1 cellular context compared by ENCODE assay signal in genomic region chr17:42698736-42699414, GRCh38.
A peak's percentile ranks its signal among the peaks of the same experiment; 100 is the strongest.
TF ChIP-seq lines count a peak whose summit lies in the region.

No MANE protein-coding gene starts in this region.

TF ChIP-seq in K562, 482 proteins besides CTCF, POLR2A, EP300 and RAD21 (continued from another document and continues in another):
- TF ChIP-seq ETV6 (IDR thresholded peaks at IDR 0.05; ENCODE audit: borderline replicate concordance in 1 of 2, low read depth in 2 of 2, low read length in 1 of 2), result peak in 1 of 2 experiments; percentile 88; a peak in 1 of 4 replicates
- no peak for TF ChIP-seq ETV6 (CRISPR knock-in tag; IDR thresholded peaks at IDR 0.05; ENCODE audit: borderline replicate concordance)
- TF ChIP-seq TAF9B (IDR thresholded peaks at IDR 0.05; ENCODE audit: partially characterized antibody), result peak; percentile 87
- no peak for TF ChIP-seq ZNF699 (CRISPR knock-in tag; IDR thresholded peaks at IDR 0.05; ENCODE audit: insufficient replicate concordance)
- TF ChIP-seq MBD2 (IDR thresholded peaks at IDR 0.05; ENCODE audit: borderline replicate concordance, low read depth), result peak; percentile 93
- TF ChIP-seq, protein P1, sequence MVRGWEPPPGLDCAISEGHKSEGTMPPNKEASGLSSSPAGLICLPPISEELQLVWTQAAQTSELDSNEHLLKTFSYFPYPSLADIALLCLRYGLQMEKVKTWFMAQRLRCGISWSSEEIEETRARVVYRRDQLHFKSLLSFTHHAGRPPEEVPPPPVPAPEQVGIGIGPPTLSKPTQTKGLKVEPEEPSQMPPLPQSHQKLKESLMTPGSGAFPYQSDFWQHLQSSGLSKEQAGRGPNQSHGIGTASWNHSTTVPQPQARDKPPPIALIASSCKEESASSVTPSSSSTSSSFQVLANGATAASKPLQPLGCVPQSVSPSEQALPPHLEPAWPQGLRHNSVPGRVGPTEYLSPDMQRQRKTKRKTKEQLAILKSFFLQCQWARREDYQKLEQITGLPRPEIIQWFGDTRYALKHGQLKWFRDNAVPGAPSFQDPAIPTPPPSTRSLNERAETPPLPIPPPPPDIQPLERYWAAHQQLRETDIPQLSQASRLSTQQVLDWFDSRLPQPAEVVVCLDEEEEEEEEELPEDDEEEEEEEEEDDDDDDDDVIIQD (CRISPR knock-in tag; IDR thresholded peaks at IDR 0.05), result no peak
- TF ChIP-seq TEAD2 (tag; IDR thresholded peaks at IDR 0.05), result no peak
- peak; percentile 77 for TF ChIP-seq ZNF740 (CRISPR knock-in tag; IDR thresholded peaks at IDR 0.05)
- peak in 1 of 2 experiments; percentile 83; a peak in 2 of 4 replicates for TF ChIP-seq ZNF740 (tag; IDR thresholded peaks at IDR 0.05)
- TF ChIP-seq, protein P2, sequence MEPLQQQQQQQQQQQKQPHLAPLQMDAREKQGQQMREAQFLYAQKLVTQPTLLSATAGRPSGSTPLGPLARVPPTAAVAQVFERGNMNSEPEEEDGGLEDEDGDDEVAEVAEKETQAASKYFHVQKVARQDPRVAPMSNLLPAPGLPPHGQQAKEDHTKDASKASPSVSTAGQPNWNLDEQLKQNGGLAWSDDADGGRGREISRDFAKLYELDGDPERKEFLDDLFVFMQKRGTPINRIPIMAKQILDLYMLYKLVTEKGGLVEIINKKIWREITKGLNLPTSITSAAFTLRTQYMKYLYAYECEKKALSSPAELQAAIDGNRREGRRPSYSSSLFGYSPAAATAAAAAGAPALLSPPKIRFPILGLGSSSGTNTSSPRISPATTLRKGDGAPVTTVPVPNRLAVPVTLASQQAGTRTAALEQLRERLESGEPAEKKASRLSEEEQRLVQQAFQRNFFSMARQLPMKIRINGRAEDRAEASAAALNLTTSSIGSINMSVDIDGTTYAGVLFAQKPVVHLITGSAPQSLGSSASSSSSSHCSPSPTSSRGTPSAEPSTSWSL (CRISPR knock-in tag; IDR thresholded peaks at IDR 0.05; ENCODE audit: borderline replicate concordance), result no peak
- TF ChIP-seq E2F6 (IDR thresholded peaks at IDR 0.05; ENCODE audit: borderline replicate concordance in 1 of 2, extremely low read depth in 1 of 2, insufficient read depth in 1 of 2, insufficient read length in 1 of 2, low read depth in 1 of 2, low read length in 1 of 2, poor library complexity in 1 of 2, severe bottlenecking in 1 of 2), result peak in 1 of 2 experiments; percentile 14
- TF ChIP-seq MTF1 (CRISPR knock-in tag; IDR thresholded peaks at IDR 0.05; ENCODE audit: borderline replicate concordance), result no peak
- no peak for TF ChIP-seq SETDB1 (IDR thresholded peaks at IDR 0.05; ENCODE audit: low read length)
- TF ChIP-seq HNRNPLL (IDR thresholded peaks at IDR 0.05; ENCODE audit: low read depth, low read length, poor library complexity, severe bottlenecking), result no peak
- TF ChIP-seq NUFIP1 (IDR thresholded peaks at IDR 0.05; ENCODE audit: partially characterized antibody), result peak; percentile 75
- no peak for TF ChIP-seq SMAD2 (IDR thresholded peaks at IDR 0.05; ENCODE audit: low read depth, low read length)
- TF ChIP-seq IRF1 (CRISPR knock-in tag; IDR thresholded peaks at IDR 0.05; ENCODE audit: borderline replicate concordance), result no peak
- 0 out of 2 replicates have a peak, but pooled peaks have one; percentile 9 for TF ChIP-seq ZNF316 (IDR thresholded peaks at IDR 0.05)
- TF ChIP-seq SIX5 (IDR thresholded peaks at IDR 0.05; ENCODE audit: borderline replicate concordance in 1 of 2, insufficient read depth in 1 of 2, low read depth in 1 of 2, low read length in 2 of 2), result no peak
- TF ChIP-seq RERE (CRISPR knock-in tag; IDR thresholded peaks at IDR 0.05; ENCODE audit: borderline replicate concordance), result no peak
- TF ChIP-seq BRF1 (IDR thresholded peaks at IDR 0.05; ENCODE audit: borderline replicate concordance, extremely low read depth, insufficient read length), result no peak
- peak; percentile 99 for TF ChIP-seq TCF3 (CRISPR knock-in tag; IDR thresholded peaks at IDR 0.05)
- no peak for TF ChIP-seq IFI16 (CRISPR knock-in tag; IDR thresholded peaks at IDR 0.05)
- TF ChIP-seq ZBTB33 (CRISPR knock-in tag; IDR thresholded peaks at IDR 0.05), result peak; percentile 38; the same call in 1 of the 2 replicates
- TF ChIP-seq, protein P3, sequence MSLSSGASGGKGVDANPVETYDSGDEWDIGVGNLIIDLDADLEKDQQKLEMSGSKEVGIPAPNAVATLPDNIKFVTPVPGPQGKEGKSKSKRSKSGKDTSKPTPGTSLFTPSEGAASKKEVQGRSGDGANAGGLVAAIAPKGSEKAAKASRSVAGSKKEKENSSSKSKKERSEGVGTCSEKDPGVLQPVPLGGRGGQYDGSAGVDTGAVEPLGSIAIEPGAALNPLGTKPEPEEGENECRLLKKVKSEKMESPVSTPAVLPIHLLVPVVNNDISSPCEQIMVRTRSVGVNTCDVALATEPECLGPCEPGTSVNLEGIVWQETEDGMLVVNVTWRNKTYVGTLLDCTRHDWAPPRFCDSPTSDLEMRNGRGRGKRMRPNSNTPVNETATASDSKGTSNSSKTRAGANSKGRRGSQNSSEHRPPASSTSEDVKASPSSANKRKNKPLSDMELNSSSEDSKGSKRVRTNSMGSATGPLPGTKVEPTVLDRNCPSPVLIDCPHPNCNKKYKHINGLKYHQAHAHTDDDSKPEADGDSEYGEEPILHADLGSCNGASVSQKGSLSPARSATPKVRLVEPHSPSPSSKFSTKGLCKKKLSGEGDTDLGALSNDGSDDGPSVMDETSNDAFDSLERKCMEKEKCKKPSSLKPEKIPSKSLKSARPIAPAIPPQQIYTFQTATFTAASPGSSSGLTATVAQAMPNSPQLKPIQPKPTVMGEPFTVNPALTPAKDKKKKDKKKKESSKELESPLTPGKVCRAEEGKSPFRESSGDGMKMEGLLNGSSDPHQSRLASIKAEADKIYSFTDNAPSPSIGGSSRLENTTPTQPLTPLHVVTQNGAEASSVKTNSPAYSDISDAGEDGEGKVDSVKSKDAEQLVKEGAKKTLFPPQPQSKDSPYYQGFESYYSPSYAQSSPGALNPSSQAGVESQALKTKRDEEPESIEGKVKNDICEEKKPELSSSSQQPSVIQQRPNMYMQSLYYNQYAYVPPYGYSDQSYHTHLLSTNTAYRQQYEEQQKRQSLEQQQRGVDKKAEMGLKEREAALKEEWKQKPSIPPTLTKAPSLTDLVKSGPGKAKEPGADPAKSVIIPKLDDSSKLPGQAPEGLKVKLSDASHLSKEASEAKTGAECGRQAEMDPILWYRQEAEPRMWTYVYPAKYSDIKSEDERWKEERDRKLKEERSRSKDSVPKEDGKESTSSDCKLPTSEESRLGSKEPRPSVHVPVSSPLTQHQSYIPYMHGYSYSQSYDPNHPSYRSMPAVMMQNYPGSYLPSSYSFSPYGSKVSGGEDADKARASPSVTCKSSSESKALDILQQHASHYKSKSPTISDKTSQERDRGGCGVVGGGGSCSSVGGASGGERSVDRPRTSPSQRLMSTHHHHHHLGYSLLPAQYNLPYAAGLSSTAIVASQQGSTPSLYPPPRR (CRISPR knock-in tag; IDR thresholded peaks at IDR 0.05; ENCODE audit: borderline replicate concordance), result peak; percentile 96; the same call in 1 of the 2 replicates
- TF ChIP-seq, protein P4, sequence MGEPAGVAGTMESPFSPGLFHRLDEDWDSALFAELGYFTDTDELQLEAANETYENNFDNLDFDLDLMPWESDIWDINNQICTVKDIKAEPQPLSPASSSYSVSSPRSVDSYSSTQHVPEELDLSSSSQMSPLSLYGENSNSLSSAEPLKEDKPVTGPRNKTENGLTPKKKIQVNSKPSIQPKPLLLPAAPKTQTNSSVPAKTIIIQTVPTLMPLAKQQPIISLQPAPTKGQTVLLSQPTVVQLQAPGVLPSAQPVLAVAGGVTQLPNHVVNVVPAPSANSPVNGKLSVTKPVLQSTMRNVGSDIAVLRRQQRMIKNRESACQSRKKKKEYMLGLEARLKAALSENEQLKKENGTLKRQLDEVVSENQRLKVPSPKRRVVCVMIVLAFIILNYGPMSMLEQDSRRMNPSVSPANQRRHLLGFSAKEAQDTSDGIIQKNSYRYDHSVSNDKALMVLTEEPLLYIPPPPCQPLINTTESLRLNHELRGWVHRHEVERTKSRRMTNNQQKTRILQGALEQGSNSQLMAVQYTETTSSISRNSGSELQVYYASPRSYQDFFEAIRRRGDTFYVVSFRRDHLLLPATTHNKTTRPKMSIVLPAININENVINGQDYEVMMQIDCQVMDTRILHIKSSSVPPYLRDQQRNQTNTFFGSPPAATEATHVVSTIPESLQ (CRISPR knock-in tag; IDR thresholded peaks at IDR 0.05), result no peak
- TF ChIP-seq CREB3 (tag; conservative IDR thresholded peaks at IDR 0.05; ENCODE audit: low read depth), result peak; percentile 78
- no peak for TF ChIP-seq TAF7 (tag; IDR thresholded peaks at IDR 0.05)
- TF ChIP-seq GATAD2B (IDR thresholded peaks at IDR 0.05; ENCODE audit: borderline replicate concordance), result peak; percentile 97
